Comparison of ENCODE assay signal across 17 cellular contexts in the genomic region with DNA sequence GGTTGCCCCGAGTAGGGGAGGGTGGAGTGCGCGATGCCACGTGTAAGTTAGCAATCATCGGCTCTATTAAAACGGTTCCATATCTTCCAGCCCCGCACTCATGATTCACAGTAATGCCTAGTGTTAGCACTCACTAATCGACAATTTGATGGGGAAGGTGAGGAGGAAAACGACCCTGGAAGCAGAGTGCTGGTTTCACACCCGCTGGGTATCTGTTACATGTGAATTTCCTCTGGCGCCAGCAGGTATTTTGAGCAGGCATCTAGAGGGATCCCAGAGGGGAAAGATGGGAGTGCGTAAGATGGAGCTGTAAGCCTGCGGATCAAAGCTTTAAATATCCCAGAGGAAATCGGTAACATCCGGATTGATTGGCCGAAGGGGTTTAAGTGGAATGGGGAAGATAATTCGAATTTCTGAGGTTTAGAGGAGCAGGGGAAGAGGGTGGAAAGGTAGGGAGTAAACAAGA. TPM values are rescaled to one million over a fixed set of nuclear protein-coding genes. Genes with fewer than 3 reads are reported as not detected.
DNase-seq lines count a peak whose midpoint lies in the region; ATAC-seq and TF ChIP-seq lines count a peak whose summit lies in the region.
"Had no signal": no experiment of that assay in that cellular context is flagged by ENCODE, and none has a peak within 500 bp of the region (broad histone marks: within the 10 kb centered on the region; RNA-seq: fewer than 3 reads in every experiment).

No MANE protein-coding gene starts in this region.

- H3K36me3 ChIP-seq in heart right ventricle (no peaks in the 10 kb centered on the region), kidney epithelial cell (ENCODE audit: control insufficient read depth, insufficient read depth, low read length) (no peaks in the 10 kb centered on the region), urinary bladder (ENCODE audit: insufficient read depth) (no peaks in the 10 kb centered on the region)
- H3K36me3 ChIP-seq: ovary had no signal

- ATAC-seq in heart right ventricle (no peak), Right ventricle myocardium inferior (no peak)

- intact Hi-C loops in heart right ventricle (cut with DNase I) (no loop called here), Right ventricle myocardium inferior (cut with DNase I) (no loop called here)

- H3K9me3 ChIP-seq in heart right ventricle, result peaks cover 0 to 6% (median 0%) of the 10 kb centered on the region in 11 donors
- H3K9me3 ChIP-seq: ovary had no signal

- in situ Hi-C loops in astrocyte of the spinal cord (cut with HindIII; ENCODE audit: low sequenced_read_pairs), result no loop called here

- H3K4me3 ChIP-seq in heart right ventricle (peak overlapping the region in 7 of 10 donors; percentile 11 to 43 (median 34)), astrocyte of the spinal cord (ENCODE audit: low read depth, low read length) (peak overlapping the region; percentile 34), kidney epithelial cell (ENCODE audit: low read depth, low read length) (peak overlapping the region; percentile 25), urinary bladder (ENCODE audit: low read depth, low read length) (peak overlapping the region; percentile 39), coronary artery (no peak overlapping the region)
- H3K4me3 ChIP-seq: dorsolateral prefrontal cortex, lung, ovary had no signal

- TF ChIP-seq CTCF in heart right ventricle (IDR thresholded peaks at IDR 0.05), result no peak
- no peak for TF ChIP-seq CTCF in astrocyte of the spinal cord (IDR thresholded peaks at IDR 0.05; ENCODE audit: low read depth, low read length)
- no peak for TF ChIP-seq CTCF in kidney epithelial cell (IDR thresholded peaks at IDR 0.05; ENCODE audit: insufficient read depth, low read length, poor library complexity, severe bottlenecking)
- TF ChIP-seq CTCF in coronary artery (IDR thresholded peaks at IDR 0.05), result no peak

- WGBS in heart right ventricle, 2 donors, result 19% methylated on average over 17 of the region's 17 CpGs
- WGBS in urinary bladder, result 40% methylated on average over 17 of the region's 17 CpGs

- H3K27me3 ChIP-seq in heart right ventricle, result peaks cover 0 to 68% (median 48%) of the 10 kb centered on the region in 7 donors
- peaks cover 19% of the 10 kb centered on the region for H3K27me3 ChIP-seq in kidney epithelial cell (ENCODE audit: control insufficient read depth, insufficient read depth, low read length)
- H3K27me3 ChIP-seq: ovary had no signal

- H3K27ac ChIP-seq in heart right ventricle (no peak overlapping the region), urinary bladder (ENCODE audit: low read depth) (peak overlapping the region; percentile 73), coronary artery (no peak overlapping the region)
- H3K27ac ChIP-seq: dorsolateral prefrontal cortex, ovary had no signal

- DNase-seq in heart right ventricle (no peak), Right ventricle myocardium inferior (ENCODE audit: missing footprints) (no peak), astrocyte of the spinal cord (ENCODE audit: low read depth, low spot score) (no peak), kidney epithelial cell (ENCODE audit: low read depth) (no peak), coronary artery (ENCODE audit: low spot score) (no peak), T1000 (lab: John Stamatoyannopoulos, UW) (no peak)
- no peak for DNase-seq in NK-92 treated with Interleukin-12 subunit alpha and Interleukin-12 subunit beta, amount 100 ng/mL, for 24 hours (lab: John Stamatoyannopoulos, UW)
- DNase-seq: activated CD4-positive, CD25-positive, alpha-beta regulatory T cell; activated T-cell treated with anti-CD3 and anti-CD28 coated beads, Interleukin-2, amount 50 U/mL, for 1 hour; amniotic stem cell; dorsolateral prefrontal cortex; foreskin melanocyte; KG1; NCI-H2029; ovary had no signal

- H3K4me1 ChIP-seq in heart right ventricle (peaks cover 0 to 4% (median 0%) of the 10 kb centered on the region in 9 donors), urinary bladder (ENCODE audit: insufficient read depth) (no peaks in the 10 kb centered on the region)

RNA-seq across cellular contexts. Expression of a gene that starts 34.7 kb away (rescaled TPM):
- total RNA-seq in heart right ventricle (10 to 100 TPM in 1 of 10 donors, 1 to 10 TPM in 9; 1.3 to 16.6 (median 3.1) TPM), Right ventricle myocardium inferior (5.2 TPM), kidney epithelial cell (0.33 and 0.68 TPM in 2 replicates), urinary bladder (25.3 TPM)
- polyA plus RNA-seq in heart right ventricle (1 to 10 TPM; 2.6 to 8.0 TPM), urinary bladder (25.6 TPM)
